8 cellular contexts compared by ENCODE assay signal in genomic region chr13:111115841-111116500, GRCh38. TPM values are rescaled to one million over a fixed set of nuclear protein-coding genes. Genes with fewer than 3 reads are reported as not detected.
DNase-seq lines count a peak whose midpoint lies in the region; ATAC-seq and FAIRE-seq lines count a peak whose summit lies in the region.

No MANE protein-coding gene starts in this region.

- peaks cover 10% of the 10 kb centered on the region for H3K27me3 ChIP-seq in muscle layer of duodenum (ENCODE audit: low read depth, low read length)

- peak; percentile 34 for DNase-seq in DMS79 (lab: John Stamatoyannopoulos, UW)
- DNase-seq in NCI-H1105 treated with DMSO at 0.1 percent for 48 hours (lab: John Stamatoyannopoulos, UW), result peak; percentile 30
- no peak for DNase-seq in urothelium cell line (ENCODE audit: low spot score)
- DNase-seq in central memory CD4-positive, alpha-beta T cell, result no peak

- H3K27ac ChIP-seq in muscle layer of duodenum (ENCODE audit: low read length), result no peak overlapping the region

- H3K9me3 ChIP-seq in muscle layer of duodenum (ENCODE audit: control insufficient read depth in 1 of 2, low read length in 2 of 2), result no peaks in the 10 kb centered on the region

- peak overlapping the region; percentile 52 to 62 for H3K4me3 ChIP-seq in muscle layer of duodenum (ENCODE audit: low read depth in 1 of 2, low read length in 2 of 2)

- ATAC-seq in esophagus mucosa (no peak), GM21423 (IDR thresholded peaks at IDR 0.05; ENCODE audit: unreplicated experiment) (no peak)

- H3K4me1 ChIP-seq in muscle layer of duodenum (ENCODE audit: control insufficient read depth in 1 of 2, insufficient read depth in 2 of 2, low read length in 2 of 2), result peaks cover 0 to 9% of the 10 kb centered on the region in 2 donors

- peak; percentile 91 for FAIRE-seq in endometrium (lab: Jason Lieb, UNC)
- FAIRE-seq in urothelium cell line (lab: Jason Lieb, UNC), result no peak

- no peaks in the 10 kb centered on the region for H3K36me3 ChIP-seq in muscle layer of duodenum (ENCODE audit: control insufficient read depth in 1 of 2, insufficient read depth in 2 of 2, low read length in 2 of 2)

RNA-seq across cellular contexts. Expression of gene ARHGEF7, which starts 0.9 kb away (rescaled TPM):
- total RNA-seq in esophagus mucosa, result 25.6 TPM

Comparison
In these comparisons a context has a peak if more than half of its experiments do, and no peak if none do; other contexts are left out.
1. DNase-seq: peak in DMS79 (single experiment) and NCI-H1105 treated with DMSO at 0.1 percent for 48 hours (single experiment); none in urothelium cell line (single experiment) and central memory CD4-positive, alpha-beta T cell (single experiment).